Comparison of ENCODE assay signal across 9 cellular contexts in genomic region chr12:100794441-100795192, GRCh38. TPM values are rescaled to one million over a fixed set of nuclear protein-coding genes. Genes with fewer than 3 reads are reported as not detected.
DNase-seq lines count a peak whose midpoint lies in the region; ATAC-seq, FAIRE-seq and TF ChIP-seq lines count a peak whose summit lies in the region.
"Had no signal": no experiment of that assay in that cellular context is flagged by ENCODE, and none has a peak within 500 bp of the region (broad histone marks: within the 10 kb centered on the region; RNA-seq: fewer than 3 reads in every experiment).

Gene ANO4 (plus strand): TSS chr12:100794776. CDS start chr12:100901786, 107,010 bp downstream.

- H3F3A ChIP-seq in GM23248 (ENCODE audit: insufficient read depth) (peaks cover 22% of the 10 kb centered on the region), PC-9 (ENCODE audit: insufficient read depth, low read depth) (no peaks in the 10 kb centered on the region)

- ATAC-seq in HG03135 (IDR thresholded peaks at IDR 0.05; ENCODE audit: unreplicated experiment): no peak

- POLR2A ChIA-PET in PC-9 (lab: Charles Lee; ENCODE audit: unreplicated experiment): no interaction called here

- H3K9ac ChIP-seq in GM23248: peak within 1 kb of the TSS; percentile 4; the same call in 1 of the 2 replicates

- H3K27ac ChIP-seq in GM23248 (no peak within 1 kb of the TSS), PC-9 (no peak within 1 kb of the TSS), small intestine (ENCODE audit: low read depth in 1 of 2, low read length in 1 of 2) (no peak within 1 kb of the TSS)
- H3K27ac ChIP-seq: VCaP had no signal

- no TSS peak for BruUV-seq in PC-9 (replicated peaks; lab: Mats Ljungman, UMichigan)

- no peaks in the 10 kb centered on the region for H3K36me3 ChIP-seq in GM23248 (ENCODE audit: low read depth)
- H3K36me3 ChIP-seq in PC-9 (ENCODE audit: low read depth): no peaks in the 10 kb centered on the region
- no peaks in the 10 kb centered on the region for H3K36me3 ChIP-seq in small intestine (ENCODE audit: control insufficient read depth in 2 of 2, insufficient read depth in 2 of 2, low read length in 2 of 2)

- H3K27me3 ChIP-seq in GM23248 (replicated peaks; ENCODE audit: insufficient read depth): no peaks in the 10 kb centered on the region
- H3K27me3 ChIP-seq in PC-9 (ENCODE audit: insufficient read depth, low read depth): peaks cover 58% of the 10 kb centered on the region
- peaks cover 0 to 5% of the 10 kb centered on the region in 2 donors for H3K27me3 ChIP-seq in small intestine (ENCODE audit: control insufficient read depth in 2 of 2, insufficient read depth in 2 of 2, low read length in 2 of 2)

- DNase-seq in GM23248 (peak; percentile 60), PC-9 (no peak), globus pallidus (ENCODE audit: low spot score) (peak; percentile 73), retinal pigment epithelial cell (ENCODE audit: low read depth) (no peak), small intestine (no peak)
- no peak for DNase-seq in effector CD4-positive, alpha-beta T cell
- DNase-seq in stimulated activated CD4-positive, alpha-beta T cell treated with anti-CD3 and anti-CD28 coated beads, Interleukin-4, amount 100 ng/mL, for 4 hours: no peak

- in situ Hi-C loops in GM23248 (cut with MboI): no loop called here

- H3K79me2 ChIP-seq in GM23248 (ENCODE audit: insufficient read depth) (no peaks in the 10 kb centered on the region), PC-9 (ENCODE audit: low read depth) (no peaks in the 10 kb centered on the region)

- H3K4me1 ChIP-seq in GM23248 (ENCODE audit: insufficient read depth) (peaks cover 26% of the 10 kb centered on the region), PC-9 (replicated peaks; ENCODE audit: insufficient read depth) (no peaks in the 10 kb centered on the region), small intestine (ENCODE audit: control insufficient read depth in 2 of 2, insufficient read depth in 1 of 2, low read depth in 1 of 2, low read length in 1 of 2) (no peaks in the 10 kb centered on the region)

- H3K9me2 ChIP-seq in GM23248 (ENCODE audit: insufficient read depth) (no peaks in the 10 kb centered on the region), PC-9 (ENCODE audit: insufficient read depth) (no peaks in the 10 kb centered on the region)

- H3K9me3 ChIP-seq in GM23248 (ENCODE audit: low read depth): no peaks in the 10 kb centered on the region
- H3K9me3 ChIP-seq in PC-9 (ENCODE audit: insufficient read depth, low read depth): no peaks in the 10 kb centered on the region
- no peaks in the 10 kb centered on the region for H3K9me3 ChIP-seq in small intestine (ENCODE audit: control insufficient read depth, low read depth)

- H3K4me3 ChIP-seq in GM23248 (peak within 1 kb of the TSS; percentile 55), PC-9 (no peak within 1 kb of the TSS), retinal pigment epithelial cell (ENCODE audit: low read length) (peak within 1 kb of the TSS; percentile 9), small intestine (ENCODE audit: low read depth in 1 of 2, low read length in 2 of 2) (no peak within 1 kb of the TSS)

- H4K20me1 ChIP-seq in GM23248 (ENCODE audit: insufficient read depth) (no peaks in the 10 kb centered on the region), PC-9 (ENCODE audit: insufficient read depth) (no peaks in the 10 kb centered on the region)

- TF ChIP-seq CTCF in PC-9 (conservative IDR thresholded peaks at IDR 0.05) (no peak), retinal pigment epithelial cell (conservative IDR thresholded peaks at IDR 0.05; ENCODE audit: low read depth, low read length) (no peak)

- intact Hi-C loops in PC-9 (cut with micrococcal nuclease; ENCODE audit: unreplicated experiment): no loop called here

- FAIRE-seq in small intestine (lab: Jason Lieb, UNC): no peak

- CTCF ChIA-PET in PC-9 (lab: Charles Lee): no interaction called here

- WGBS in GM23248 (ENCODE audit: low coverage in 1 of 2, low lambda C conversion rate in 2 of 2, missing lambda C conversion rate in 2 of 2), 2 experiments: 16 to 22% methylated on average over 16 to 18 of the region's 18 CpGs
- 15 to 26% (median 24%) methylated on average over 18 of the region's 18 CpGs for WGBS in small intestine, 3 donors

- H2AFZ ChIP-seq in GM23248: peak within 1 kb of the TSS; percentile 51
- no peak within 1 kb of the TSS for H2AFZ ChIP-seq in PC-9

- H3K4me2 ChIP-seq in GM23248 (ENCODE audit: unreplicated experiment) (peak within 1 kb of the TSS; percentile 65), PC-9 (0 out of 2 replicates have a peak within 1 kb of the TSS, but pooled peaks have one; percentile 10)

RNA-seq across cellular contexts. Expression of gene ANO4, which starts in this region (rescaled TPM):
- total RNA-seq in GM23248 (2014; rRNA removed; shearing (Covaris generic)): 4.8 and 6.6 TPM in 2 replicates
- 6.3 and 7.6 TPM in 2 replicates for polyA plus RNA-seq in GM23248 (2016; fragmentation: Nextera tagmentation; extraction: Ambion mirVana)
- not detected in 2 replicates for total RNA-seq in PC-9 (2021)
- under 1 TPM in 2 of 3 donors, not detected in 1; 0.03 to 0.54 TPM for polyA plus RNA-seq in small intestine

Comparison
In these comparisons a context has a peak if more than half of its experiments do, and no peak if none do; other contexts are left out.
1. DNase-seq: peak in GM23248 (single experiment) and globus pallidus (single experiment); none in PC-9 (0 of 2), retinal pigment epithelial cell (single experiment), effector CD4-positive, alpha-beta T cell (single experiment), stimulated activated CD4-positive, alpha-beta T cell treated with anti-CD3 and anti-CD28 coated beads, Interleukin-4, amount 100 ng/mL, for 4 hours (0 of 2) and small intestine (single experiment).
2. H3K4me3 ChIP-seq: peak in GM23248 (single experiment) and retinal pigment epithelial cell (single experiment); none in PC-9 (single experiment) and small intestine (0 of 2).